25 cellular contexts compared by ENCODE assay signal in the genomic region with DNA sequence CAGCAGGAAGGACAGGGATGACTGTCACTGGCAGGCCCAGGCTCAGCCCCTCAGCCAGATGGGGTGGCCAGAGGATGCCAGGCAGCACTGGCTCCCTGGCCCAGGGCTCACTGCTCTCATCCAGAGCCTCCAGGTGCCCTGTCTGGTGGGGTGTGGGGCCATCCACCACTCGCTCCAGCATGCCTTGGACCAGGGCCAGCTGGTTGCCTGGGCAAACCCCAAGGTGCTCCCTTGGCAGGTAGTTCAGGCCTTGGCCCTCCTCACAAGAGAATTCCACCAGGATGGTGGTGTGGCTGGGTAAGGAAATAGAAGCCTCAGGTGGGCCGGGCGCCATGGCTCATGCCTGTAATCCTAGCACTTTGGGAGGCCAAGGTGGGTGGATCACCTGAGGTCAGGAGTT.
"Had no signal": no experiment of that assay in that cellular context is flagged by ENCODE, and none has a peak within 500 bp of the region (broad histone marks: within the 10 kb centered on the region; RNA-seq: fewer than 3 reads in every experiment).

No MANE protein-coding gene starts in this region.

- H3K27ac ChIP-seq: KMS-11, SJCRH30 had no signal

- H3K27me3 Mint-ChIP-seq: IgD-negative memory B cell had no signal

- H3K4me3 Mint-ChIP-seq: IgD-negative memory B cell had no signal

- H3K4me1 ChIP-seq: SJCRH30 had no signal

- H3K4me3 ChIP-seq: K562, SJCRH30 had no signal

- H3K36me3 ChIP-seq: SJCRH30 had no signal

- H3K27ac Mint-ChIP-seq: IgD-negative memory B cell had no signal

- DNase-seq: Kasumi-1; MV-4-11; NCI-H1048; NCI-H1105 treated with DMSO at 0.1 percent for 48 hours; NCI-H1417 treated with DMSO at 0.1 percent for 48 hours; NCI-H146; NCI-H1694 treated with DMSO at 0.1 percent for 48 hours; NCI-H1930; NCI-H2081; NCI-H2107; NCI-H2227 treated with DMSO at 0.1 percent for 48 hours; NCI-H524; NCI-H526 treated with DMSO at 0.1 percent for 48 hours; NCI-H748 treated with DMSO at 0.1 percent for 48 hours; NK-92 treated with Interleukin-12 subunit alpha and Interleukin-12 subunit beta, amount 100 ng/mL, for 24 hours; PC-3; SHP77 treated with DMSO at 0.1 percent for 48 hours; SJCRH30 had no signal

- H3K36me3 Mint-ChIP-seq: IgD-negative memory B cell had no signal

- H3K9ac ChIP-seq: KMS-11 had no signal

- ATAC-seq: HepG2, K562, Panc1, PC-3, Right ventricle myocardium inferior, SK-N-SH treated with all-trans-retinoic acid at 6 μM for 48 hours had no signal

- H3K9me3 ChIP-seq: SJCRH30 had no signal

- H3K4me2 ChIP-seq: KMS-11 had no signal

- H3K9me3 Mint-ChIP-seq: IgD-negative memory B cell had no signal

- FAIRE-seq: HepG2, K562 had no signal

- H3K4me1 Mint-ChIP-seq: IgD-negative memory B cell had no signal
